18 cellular contexts compared by ENCODE assay signal in the genomic region with DNA sequence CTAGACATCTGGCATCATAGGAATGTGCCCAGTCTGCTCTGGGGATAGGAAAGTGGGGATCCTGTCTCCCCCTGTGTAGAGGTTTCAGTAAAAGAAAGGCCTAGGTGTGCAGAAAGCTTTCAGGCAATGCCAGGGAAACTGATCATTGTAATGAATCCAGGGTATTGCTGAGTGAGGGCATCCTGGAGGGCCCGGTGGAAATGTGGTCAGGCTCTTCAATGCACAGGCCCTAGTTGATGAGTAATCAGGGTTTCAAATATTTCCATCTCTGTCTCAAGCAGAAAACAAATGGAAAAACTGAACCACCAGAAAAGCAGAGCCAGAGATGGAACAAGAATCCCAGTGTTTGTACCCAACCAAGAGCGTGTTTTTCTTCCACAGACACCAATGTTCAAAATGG. TPM values are rescaled to one million over a fixed set of nuclear protein-coding genes. Genes with fewer than 3 reads are reported as not detected.
DNase-seq lines count a peak whose midpoint lies in the region; ATAC-seq, FAIRE-seq and TF ChIP-seq lines count a peak whose summit lies in the region.
"Had no signal": no experiment of that assay in that cellular context is flagged by ENCODE, and none has a peak within 500 bp of the region (broad histone marks: within the 10 kb centered on the region; RNA-seq: fewer than 3 reads in every experiment).

No MANE protein-coding gene starts in this region.

- TF ChIP-seq RAD21 in K562 (CRISPR knock-in tag; conservative IDR thresholded peaks at IDR 0.05 in 1 of 2, IDR thresholded peaks at IDR 0.05 in 1 of 2): no peak

- no peaks in the 10 kb centered on the region for H3K9me3 ChIP-seq in K562 (replicated peaks; ENCODE audit: control insufficient read depth, insufficient read depth, low read depth, low read length)
- H3K9me3 ChIP-seq: heart right ventricle, neutrophil had no signal

- peaks cover 0 to 8% of the 10 kb centered on the region in 2 experiments; a peak in 3 of 5 replicates for H3K4me1 ChIP-seq in K562 (replicated peaks in 1 of 2; ENCODE audit: control insufficient read depth in 2 of 2, insufficient read depth in 2 of 2, low read length in 2 of 2)
- H3K4me1 ChIP-seq: heart right ventricle had no signal

- no TSS peak for BruUV-seq in K562 (replicated peaks; lab: Mats Ljungman, UMichigan)

- H3K27ac Mint-ChIP-seq in activated CD8-positive, alpha-beta T cell treated with anti-CD3 and anti-CD28 coated beads for 36 hours: peak overlapping the region; percentile 99
- H3K27ac Mint-ChIP-seq in stimulated activated effector memory CD8-positive, alpha-beta T cell treated with anti-CD3 and anti-CD28 coated beads, Interleukin-12 subunit alpha, Interleukin-12 subunit beta, amount 100 ng/mL, for 72 hours: peak overlapping the region; percentile 99
- H3K27ac Mint-ChIP-seq: type B pancreatic cell had no signal

- in situ Hi-C loops in K562 (cut with MboI): no loop called here

- TF ChIP-seq POLR2A in K562 (conservative IDR thresholded peaks at IDR 0.05): no peak

- peak; percentile 11 for FAIRE-seq in K562 (lab: Jason Lieb, UNC)

- H3K9me1 ChIP-seq in K562 (ENCODE audit: control insufficient read depth, insufficient read depth, low read length): no peaks in the 10 kb centered on the region

- no peak overlapping the region for H3K4me2 ChIP-seq in K562 (ENCODE audit: insufficient read depth, low read length)

- peak; percentile 17 to 35 for ATAC-seq in activated CD4-positive, CD25-positive, alpha-beta regulatory T cell treated with anti-CD3 and anti-CD28 coated beads, Interleukin-2, amount 50 U/mL, for 24 hours
- ATAC-seq in activated CD8-positive, alpha-beta T cell treated with anti-CD3 and anti-CD28 coated beads for 36 hours: peak; percentile 25
- ATAC-seq in K562 (no peak), esophagus mucosa (no peak)
- ATAC-seq in stimulated activated effector memory CD8-positive, alpha-beta T cell treated with anti-CD3 and anti-CD28 coated beads, Interleukin-12 subunit alpha, Interleukin-12 subunit beta, amount 100 ng/mL, for 72 hours: peak; percentile 63
- ATAC-seq: heart right ventricle, left ventricle myocardium superior had no signal

- peaks cover 67% of the 10 kb centered on the region for H3K4me1 Mint-ChIP-seq in activated CD8-positive, alpha-beta T cell treated with anti-CD3 and anti-CD28 coated beads for 36 hours (ENCODE audit: low read depth)
- peaks cover 61% of the 10 kb centered on the region for H3K4me1 Mint-ChIP-seq in stimulated activated effector memory CD8-positive, alpha-beta T cell treated with anti-CD3 and anti-CD28 coated beads, Interleukin-12 subunit alpha, Interleukin-12 subunit beta, amount 100 ng/mL, for 72 hours

- peaks cover 4 to 6% of the 10 kb centered on the region in 2 experiments; a peak in 3 of 5 replicates for H3K27me3 ChIP-seq in K562 (ENCODE audit: control insufficient read depth in 2 of 2, insufficient read depth in 2 of 2, low read length in 2 of 2)
- H3K27me3 ChIP-seq: neutrophil had no signal

- no peak overlapping the region for H3K9ac ChIP-seq in K562 (ENCODE audit: insufficient read depth in 1 of 2, low read depth in 2 of 2, low read length in 2 of 2)

- H4K20me1 ChIP-seq in K562 (replicated peaks; ENCODE audit: control insufficient read depth, insufficient read depth, low read length): no peaks in the 10 kb centered on the region

- H2AFZ ChIP-seq in K562 (ENCODE audit: low read depth, low read length): no peak overlapping the region

- no peak for TF ChIP-seq EP300 in K562 (IDR thresholded peaks at IDR 0.05; ENCODE audit: low read length)

- no peaks in the 10 kb centered on the region for H3K79me2 ChIP-seq in K562 (ENCODE audit: control insufficient read depth, insufficient read depth, low read length)

- H3K36me3 ChIP-seq in K562 (ENCODE audit: control insufficient read depth, insufficient read depth, low read length): no peaks in the 10 kb centered on the region
- H3K36me3 ChIP-seq: cardiac muscle cell, heart right ventricle, neutrophil had no signal

- WGBS in K562 (ENCODE audit: insufficient coverage, low coverage, missing lambda C conversion rate): 18% methylated on average over 2 of the region's 2 CpGs

- no peak overlapping the region for H3K4me3 ChIP-seq in K562
- H3K4me3 ChIP-seq: cardiac muscle cell had no signal

- H3K9me3 Mint-ChIP-seq in activated CD8-positive, alpha-beta T cell treated with anti-CD3 and anti-CD28 coated beads for 36 hours: peaks cover 2% of the 10 kb centered on the region
- no peaks in the 10 kb centered on the region for H3K9me3 Mint-ChIP-seq in stimulated activated effector memory CD8-positive, alpha-beta T cell treated with anti-CD3 and anti-CD28 coated beads, Interleukin-12 subunit alpha, Interleukin-12 subunit beta, amount 100 ng/mL, for 72 hours
- H3K9me3 Mint-ChIP-seq: type B pancreatic cell had no signal

- intact Hi-C loops in activated CD8-positive, alpha-beta T cell treated with anti-CD3 and anti-CD28 coated beads for 36 hours (cut with micrococcal nuclease): loop anchor here (5.0 kb wide), 2 partner anchors 89 to 104 kb away; no protein-coding TSS in a partner anchor
- intact Hi-C loops in K562 (cut with micrococcal nuclease): no loop called here

- H3K4me3 Mint-ChIP-seq in activated CD8-positive, alpha-beta T cell treated with anti-CD3 and anti-CD28 coated beads for 36 hours: peak overlapping the region; percentile 96
- peak overlapping the region; percentile 90 for H3K4me3 Mint-ChIP-seq in stimulated activated effector memory CD8-positive, alpha-beta T cell treated with anti-CD3 and anti-CD28 coated beads, Interleukin-12 subunit alpha, Interleukin-12 subunit beta, amount 100 ng/mL, for 72 hours
- H3K4me3 Mint-ChIP-seq: type B pancreatic cell had no signal

- peaks cover 62% of the 10 kb centered on the region for H3K36me3 Mint-ChIP-seq in activated CD8-positive, alpha-beta T cell treated with anti-CD3 and anti-CD28 coated beads for 36 hours (ENCODE audit: low read depth)
- peaks cover 76% of the 10 kb centered on the region for H3K36me3 Mint-ChIP-seq in stimulated activated effector memory CD8-positive, alpha-beta T cell treated with anti-CD3 and anti-CD28 coated beads, Interleukin-12 subunit alpha, Interleukin-12 subunit beta, amount 100 ng/mL, for 72 hours
- H3K36me3 Mint-ChIP-seq: type B pancreatic cell had no signal

- POLR2A ChIA-PET in activated CD8-positive, alpha-beta T cell treated with anti-CD3 and anti-CD28 coated beads for 36 hours (lab: Charles Lee): interaction anchor here (0.6 to 7.3 kb wide), 14 partner anchors 8 to 136 kb away, joined by 3 to 73 read pairs (median 4); partner anchors contain the start of gene JAML
- POLR2A ChIA-PET in K562 (lab: Yijun Ruan, JAX): no interaction called here

- CTCF ChIA-PET in activated CD8-positive, alpha-beta T cell treated with anti-CD3 and anti-CD28 coated beads for 36 hours (lab: Charles Lee): interaction anchor here (1.1 to 12.3 kb wide), 7 partner anchors 11 to 136 kb away, joined by 5 to 86 read pairs (median 18); partner anchors contain the start of genes MPZL2 and MPZL3
- CTCF ChIA-PET in K562 (lab: Yijun Ruan, JAX; ENCODE audit: low intra/inter-chr PET ratio): no interaction called here

- no peak for TF ChIP-seq CTCF in activated CD8-positive, alpha-beta T cell treated with anti-CD3 and anti-CD28 coated beads for 36 hours (IDR thresholded peaks at IDR 0.05)
- no peak for TF ChIP-seq CTCF in K562 (IDR thresholded peaks at IDR 0.05 in 2 of 3, conservative IDR thresholded peaks at IDR 0.05 in 1 of 3; ENCODE audit: insufficient read depth in 2 of 3, low read depth in 1 of 3, low read length in 3 of 3)

- no peak overlapping the region for H3K27ac ChIP-seq in K562 (ENCODE audit: extremely low read depth, low read depth, low read length)
- H3K27ac ChIP-seq: cardiac muscle cell, neutrophil, RWPE1 had no signal

- no peak for DNase-seq in activated CD4-positive, CD25-positive, alpha-beta regulatory T cell treated with anti-CD3 and anti-CD28 coated beads, Interleukin-2, amount 50 U/mL, for 72 hours
- peak; percentile 77 for DNase-seq in activated CD8-positive, alpha-beta T cell treated with anti-CD3 and anti-CD28 coated beads for 36 hours
- no peak for DNase-seq in K562 (ENCODE audit: extremely low read depth in 1 of 4, low spot score in 3 of 4)
- DNase-seq in stimulated activated effector memory CD8-positive, alpha-beta T cell treated with anti-CD3 and anti-CD28 coated beads, Interleukin-12 subunit alpha, Interleukin-12 subunit beta, amount 100 ng/mL, for 72 hours (ENCODE audit: low spot score in 2 of 2): no peak
- DNase-seq in D341Med (ENCODE audit: low spot score): no peak
- no peak for DNase-seq in NCI-H2029 (lab: John Stamatoyannopoulos, UW)
- DNase-seq: 8988T, Calu3, heart right ventricle, left ventricle myocardium superior, NCI-H1436, NCI-H526 had no signal

- no peaks in the 10 kb centered on the region for H3K27me3 Mint-ChIP-seq in activated CD8-positive, alpha-beta T cell treated with anti-CD3 and anti-CD28 coated beads for 36 hours

RNA-seq across cellular contexts. Expression of gene CD3E, which starts 2.0 kb away (rescaled TPM):
- 100 to 1,000 TPM; 372 to 387 TPM for total RNA-seq in activated CD8-positive, alpha-beta T cell treated with anti-CD3 and anti-CD28 coated beads for 36 hours
- 0.25 TPM in 1 of 2 replicates, not detected in the other for total RNA-seq in K562 (2011; cell fraction: chromatin; rRNA removed; ENCODE audit: low replicate concordance)
- 0.17 TPM in 1 of 2 replicates, not detected in the other for total RNA-seq in K562 (2011; cell fraction: nucleolus; rRNA removed)
- not detected in 2 replicates for total RNA-seq in K562 (2011; cell fraction: nucleoplasm; rRNA removed)
- total RNA-seq in K562 (2014; rRNA removed): not detected in 2 replicates
- not detected in 2 replicates for total RNA-seq in K562 (2014; rRNA removed; fragmentation: Illumina TruSeq; extraction: Trizol)
- 0.11 TPM in 1 of 2 replicates, not detected in the other for total RNA-seq in K562 (2015; rRNA removed; fragmentation: Illumina TruSeq; extraction: Trizol)
- total RNA-seq in K562 (2021): 0.62 and 1.1 TPM in 2 replicates
- polyA plus RNA-seq in K562 (2011; rRNA removed): 0.07 and 0.11 TPM in 2 replicates
- 0.12 and 0.21 TPM in 2 replicates for polyA plus RNA-seq in K562 (2011; cell fraction: cytosol; rRNA removed)
- 0.10 TPM in 1 of 2 replicates, not detected in the other for polyA plus RNA-seq in K562 (2011; cell fraction: nucleus; rRNA removed)
- 0.35 and 1.8 TPM in 2 replicates for polyA plus RNA-seq in K562 (2012)
- 0.25 and 0.36 TPM in 2 replicates for polyA plus RNA-seq in K562 (2014; fragmentation: Illumina TruSeq; extraction: Trizol)
- polyA plus RNA-seq in K562 (2014; fragmentation: Nextera tagmentation; extraction: Ambion mirVana): not detected
- 0.13 TPM in 1 of 2 replicates, not detected in the other for polyA plus RNA-seq in K562 (2014; rRNA removed)
- 0.14 TPM in 1 of 2 replicates, not detected in the other for polyA minus RNA-seq in K562 (2011; rRNA and poly(A)+ RNA removed)
- not detected in 2 replicates for polyA minus RNA-seq in K562 (2011; cell fraction: cytosol; rRNA and poly(A)+ RNA removed)
- polyA minus RNA-seq in K562 (2011; cell fraction: nucleus; rRNA and poly(A)+ RNA removed): not detected in 2 replicates
- total RNA-seq in esophagus mucosa: 1.2 TPM
- total RNA-seq: Calu3, cardiac muscle cell had no signal
- polyA plus RNA-seq: cardiac muscle cell had no signal

RNA-seq across cellular contexts. Expression of gene CD3D, which starts 35.9 kb away (rescaled TPM):
- 100 to 1,000 TPM; 316 to 325 TPM for total RNA-seq in activated CD8-positive, alpha-beta T cell treated with anti-CD3 and anti-CD28 coated beads for 36 hours
- total RNA-seq in K562 (2011; cell fraction: chromatin; rRNA removed; ENCODE audit: low replicate concordance): 24.0 and 41.4 TPM in 2 replicates
- 83.6 and 106 TPM in 2 replicates for total RNA-seq in K562 (2011; cell fraction: nucleolus; rRNA removed)
- total RNA-seq in K562 (2011; cell fraction: nucleoplasm; rRNA removed): 52.0 and 68.0 TPM in 2 replicates
- total RNA-seq in K562 (2014; rRNA removed): 40.7 and 42.4 TPM in 2 replicates
- total RNA-seq in K562 (2014; rRNA removed; fragmentation: Illumina TruSeq; extraction: Trizol): 52.4 and 54.8 TPM in 2 replicates
- 35.6 and 41.7 TPM in 2 replicates for total RNA-seq in K562 (2015; rRNA removed; fragmentation: Illumina TruSeq; extraction: Trizol)
- total RNA-seq in K562 (2021): 34.9 and 36.2 TPM in 2 replicates
- polyA plus RNA-seq in K562 (2011; rRNA removed): 238 and 241 TPM in 2 replicates
- 162 and 272 TPM in 2 replicates for polyA plus RNA-seq in K562 (2011; cell fraction: cytosol; rRNA removed)
- polyA plus RNA-seq in K562 (2011; cell fraction: nucleus; rRNA removed): 58.9 and 86.8 TPM in 2 replicates
- polyA plus RNA-seq in K562 (2012): 54.3 and 176 TPM in 2 replicates
- polyA plus RNA-seq in K562 (2014; fragmentation: Illumina TruSeq; extraction: Trizol): 67.1 and 75.5 TPM in 2 replicates
- 100 to 1,000 TPM; 139 to 145 TPM for polyA plus RNA-seq in K562 (2014; fragmentation: Nextera tagmentation; extraction: Ambion mirVana)
- polyA plus RNA-seq in K562 (2014; rRNA removed): 69.6 and 76.7 TPM in 2 replicates
- 107 and 117 TPM in 2 replicates for polyA minus RNA-seq in K562 (2011; rRNA and poly(A)+ RNA removed)
- polyA minus RNA-seq in K562 (2011; cell fraction: cytosol; rRNA and poly(A)+ RNA removed): 29.9 and 30.2 TPM in 2 replicates
- 9.8 and 24.3 TPM in 2 replicates for polyA minus RNA-seq in K562 (2011; cell fraction: nucleus; rRNA and poly(A)+ RNA removed)
- total RNA-seq in esophagus mucosa: 4.0 TPM
- total RNA-seq: Calu3, cardiac muscle cell had no signal
- polyA plus RNA-seq: cardiac muscle cell had no signal

RNA-seq across cellular contexts. Expression of gene CD3G, which starts 37.6 kb away (rescaled TPM):
- 100 to 1,000 TPM; 116 to 118 TPM for total RNA-seq in activated CD8-positive, alpha-beta T cell treated with anti-CD3 and anti-CD28 coated beads for 36 hours
- 1.1 and 1.3 TPM in 2 replicates for total RNA-seq in K562 (2011; cell fraction: chromatin; rRNA removed; ENCODE audit: low replicate concordance)
- 0.53 and 0.67 TPM in 2 replicates for total RNA-seq in K562 (2011; cell fraction: nucleolus; rRNA removed)
- total RNA-seq in K562 (2011; cell fraction: nucleoplasm; rRNA removed): 0.51 and 1.1 TPM in 2 replicates
- total RNA-seq in K562 (2014; rRNA removed): 0.36 and 0.37 TPM in 2 replicates
- 0.19 and 0.47 TPM in 2 replicates for total RNA-seq in K562 (2014; rRNA removed; fragmentation: Illumina TruSeq; extraction: Trizol)
- 0.47 and 0.49 TPM in 2 replicates for total RNA-seq in K562 (2015; rRNA removed; fragmentation: Illumina TruSeq; extraction: Trizol)
- 0.55 and 0.60 TPM in 2 replicates for total RNA-seq in K562 (2021)
- 1.6 and 1.7 TPM in 2 replicates for polyA plus RNA-seq in K562 (2011; rRNA removed)
- 0.78 and 1.0 TPM in 2 replicates for polyA plus RNA-seq in K562 (2011; cell fraction: cytosol; rRNA removed)
- 0.34 and 0.82 TPM in 2 replicates for polyA plus RNA-seq in K562 (2011; cell fraction: nucleus; rRNA removed)
- 0.47 and 1.6 TPM in 2 replicates for polyA plus RNA-seq in K562 (2012)
- 0.30 and 0.79 TPM in 2 replicates for polyA plus RNA-seq in K562 (2014; fragmentation: Illumina TruSeq; extraction: Trizol)
- polyA plus RNA-seq in K562 (2014; fragmentation: Nextera tagmentation; extraction: Ambion mirVana): under 1 TPM; 0.60 to 0.83 TPM
- 0.24 and 0.33 TPM in 2 replicates for polyA plus RNA-seq in K562 (2014; rRNA removed)
- 2.8 and 23.2 TPM in 2 replicates for polyA minus RNA-seq in K562 (2011; rRNA and poly(A)+ RNA removed)
- 1.2 TPM in 2 replicates for polyA minus RNA-seq in K562 (2011; cell fraction: cytosol; rRNA and poly(A)+ RNA removed)
- 0.13 and 0.78 TPM in 2 replicates for polyA minus RNA-seq in K562 (2011; cell fraction: nucleus; rRNA and poly(A)+ RNA removed)
- total RNA-seq in esophagus mucosa: 0.76 TPM
- total RNA-seq: Calu3, cardiac muscle cell had no signal
- polyA plus RNA-seq: cardiac muscle cell had no signal

RNA-seq across cellular contexts. Expression of gene MPZL2, which starts 42.5 kb away (rescaled TPM):
- 10 to 100 TPM; 26.2 to 31.0 TPM for total RNA-seq in activated CD8-positive, alpha-beta T cell treated with anti-CD3 and anti-CD28 coated beads for 36 hours
- total RNA-seq in K562 (2011; cell fraction: chromatin; rRNA removed; ENCODE audit: low replicate concordance): not detected in 2 replicates
- not detected in 2 replicates for total RNA-seq in K562 (2011; cell fraction: nucleolus; rRNA removed)
- total RNA-seq in K562 (2011; cell fraction: nucleoplasm; rRNA removed): not detected in 2 replicates
- total RNA-seq in K562 (2014; rRNA removed) (0.08 TPM in 1 of 2 replicates, not detected in the other), K562 (2014; rRNA removed; fragmentation: Illumina TruSeq; extraction: Trizol) (0.16 TPM in 1 of 2 replicates, not detected in the other), K562 (2015; rRNA removed; fragmentation: Illumina TruSeq; extraction: Trizol) (0.18 and 0.19 TPM in 2 replicates), K562 (2021) (0.09 and 0.29 TPM in 2 replicates), esophagus mucosa (457 TPM)
- polyA plus RNA-seq in K562 (2011; rRNA removed) (0.17 and 0.38 TPM in 2 replicates), K562 (2014; fragmentation: Illumina TruSeq; extraction: Trizol) (0.27 and 0.32 TPM in 2 replicates), K562 (2014; fragmentation: Nextera tagmentation; extraction: Ambion mirVana) (under 1 TPM; 0.14 to 0.28 TPM), K562 (2014; rRNA removed) (0.16 and 0.21 TPM in 2 replicates)
- 0.07 and 0.38 TPM in 2 replicates for polyA plus RNA-seq in K562 (2011; cell fraction: cytosol; rRNA removed)
- polyA plus RNA-seq in K562 (2011; cell fraction: nucleus; rRNA removed): 0.50 and 0.69 TPM in 2 replicates
- polyA plus RNA-seq in K562 (2012): 0.23 and 0.28 TPM in 2 replicates
- 0.07 and 0.60 TPM in 2 replicates for polyA minus RNA-seq in K562 (2011; rRNA and poly(A)+ RNA removed)
- not detected in 2 replicates for polyA minus RNA-seq in K562 (2011; cell fraction: cytosol; rRNA and poly(A)+ RNA removed)
- polyA minus RNA-seq in K562 (2011; cell fraction: nucleus; rRNA and poly(A)+ RNA removed): 0.56 TPM in 1 of 2 replicates, not detected in the other
- total RNA-seq: cardiac muscle cell had no signal

RNA-seq across cellular contexts. Expression of gene UBE4A, which starts 52.8 kb away (rescaled TPM):
- total RNA-seq in activated CD8-positive, alpha-beta T cell treated with anti-CD3 and anti-CD28 coated beads for 36 hours: 10 to 100 TPM; 40.2 to 40.5 TPM
- total RNA-seq in K562 (2011; cell fraction: chromatin; rRNA removed; ENCODE audit: low replicate concordance): 31.9 and 53.7 TPM in 2 replicates
- total RNA-seq in K562 (2011; cell fraction: nucleolus; rRNA removed): 23.5 and 25.8 TPM in 2 replicates
- 45.1 and 82.0 TPM in 2 replicates for total RNA-seq in K562 (2011; cell fraction: nucleoplasm; rRNA removed)
- 26.8 and 32.4 TPM in 2 replicates for total RNA-seq in K562 (2014; rRNA removed)
- total RNA-seq in K562 (2014; rRNA removed; fragmentation: Illumina TruSeq; extraction: Trizol): 44.8 and 50.6 TPM in 2 replicates
- total RNA-seq in K562 (2015; rRNA removed; fragmentation: Illumina TruSeq; extraction: Trizol): 41.8 and 45.2 TPM in 2 replicates
- 33.6 and 37.0 TPM in 2 replicates for total RNA-seq in K562 (2021)
- 22.9 and 23.9 TPM in 2 replicates for polyA plus RNA-seq in K562 (2011; rRNA removed)
- polyA plus RNA-seq in K562 (2011; cell fraction: cytosol; rRNA removed): 12.4 and 17.6 TPM in 2 replicates
- 54.3 and 63.0 TPM in 2 replicates for polyA plus RNA-seq in K562 (2011; cell fraction: nucleus; rRNA removed)
- polyA plus RNA-seq in K562 (2012): 19.3 and 19.9 TPM in 2 replicates
- 29.2 and 32.8 TPM in 2 replicates for polyA plus RNA-seq in K562 (2014; fragmentation: Illumina TruSeq; extraction: Trizol)
- 10 to 100 TPM; 13.5 to 17.1 TPM for polyA plus RNA-seq in K562 (2014; fragmentation: Nextera tagmentation; extraction: Ambion mirVana)
- polyA plus RNA-seq in K562 (2014; rRNA removed): 17.8 and 18.0 TPM in 2 replicates
- 47.1 and 48.0 TPM in 2 replicates for polyA minus RNA-seq in K562 (2011; rRNA and poly(A)+ RNA removed)
- 28.5 and 37.0 TPM in 2 replicates for polyA minus RNA-seq in K562 (2011; cell fraction: cytosol; rRNA and poly(A)+ RNA removed)
- 12.4 and 25.8 TPM in 2 replicates for polyA minus RNA-seq in K562 (2011; cell fraction: nucleus; rRNA and poly(A)+ RNA removed)
- total RNA-seq in esophagus mucosa: 23.6 TPM

Comparison
In these comparisons a context has a peak if more than half of its experiments do, and no peak if none do; other contexts are left out.
1. ATAC-seq: peak in activated CD4-positive, CD25-positive, alpha-beta regulatory T cell treated with anti-CD3 and anti-CD28 coated beads, Interleukin-2, amount 50 U/mL, for 24 hours (2 of 2), activated CD8-positive, alpha-beta T cell treated with anti-CD3 and anti-CD28 coated beads for 36 hours (single experiment) and stimulated activated effector memory CD8-positive, alpha-beta T cell treated with anti-CD3 and anti-CD28 coated beads, Interleukin-12 subunit alpha, Interleukin-12 subunit beta, amount 100 ng/mL, for 72 hours (single experiment); none in K562 (single experiment) and esophagus mucosa (single experiment).
2. RNA of gene CD3E, which starts 2.0 kb away (total RNA-seq): 372 to 387 TPM in activated CD8-positive, alpha-beta T cell treated with anti-CD3 and anti-CD28 coated beads for 36 hours; 1.2 TPM in esophagus mucosa (single experiment) and 0.11 to 1.1 TPM in K562; every median in the first group is over 100 times any median in the second.
3. RNA of gene CD3G, which starts 37.6 kb away (total RNA-seq): 116 to 118 TPM in activated CD8-positive, alpha-beta T cell treated with anti-CD3 and anti-CD28 coated beads for 36 hours; 0.76 TPM in esophagus mucosa (single experiment) and 0.19 to 1.3 TPM in K562; every median in the first group is over 10 times any median in the second.